Comparison of ENCODE assay signal across 9 cellular contexts in genomic region chr10:25113231-25114035, GRCh38.
DNase-seq lines count a peak whose midpoint lies in the region; ATAC-seq and TF ChIP-seq lines count a peak whose summit lies in the region.
"Had no signal": no experiment of that assay in that cellular context is flagged by ENCODE, and none has a peak within 500 bp of the region (broad histone marks: within the 10 kb centered on the region; RNA-seq: fewer than 3 reads in every experiment).

No MANE protein-coding gene starts in this region.

- no peak overlapping the region for H4K8ac ChIP-seq in mesendoderm (ENCODE audit: low read depth, low read length)

- H3K4me2 ChIP-seq in mesendoderm (ENCODE audit: low read length), result no peak overlapping the region

- H2BK120ac ChIP-seq in mesendoderm (ENCODE audit: low read depth, low read length), result no peak overlapping the region

- H2BK5ac ChIP-seq in mesendoderm (ENCODE audit: low read length), result no peak overlapping the region

- no CpG with 5 or more reads among the region's 13 CpGs for WGBS in mesendoderm (ENCODE audit: extremely low coverage, insufficient coverage, low lambda C conversion rate)

- no peak overlapping the region for H3K9ac ChIP-seq in mesendoderm (ENCODE audit: low read length)

- H3K23ac ChIP-seq in mesendoderm (ENCODE audit: low read length), result no peak overlapping the region

- peak; percentile 78 for DNase-seq in COR-L47 (lab: John Stamatoyannopoulos, UW)
- DNase-seq in GM19240 (ENCODE audit: insufficient read length, low spot score), result peak; percentile 13
- DNase-seq in NCI-H2171 treated with DMSO at 0.1 percent for 48 hours (lab: John Stamatoyannopoulos, UW), result peak; percentile 44
- peak; percentile 79 for DNase-seq in epithelial cell of esophagus (ENCODE audit: low read depth)
- peak; percentile 88 for DNase-seq in mesendoderm
- DNase-seq in stimulated activated naive CD8-positive, alpha-beta T cell treated with anti-CD3 and anti-CD28 coated beads, Interleukin-15, amount 100 ng/mL, for 72 hours, result peak; percentile 38 to 41

- no peak overlapping the region for H2AK5ac ChIP-seq in mesendoderm (ENCODE audit: low read length)

- H3K27me3 Mint-ChIP-seq in stimulated activated naive CD8-positive, alpha-beta T cell treated with anti-CD3 and anti-CD28 coated beads, Interleukin-15, amount 100 ng/mL, for 72 hours, result peaks cover 27% of the 10 kb centered on the region

- no peaks in the 10 kb centered on the region for H3K4me1 ChIP-seq in mesendoderm (ENCODE audit: control insufficient read depth, low read depth, low read length)

- no peaks in the 10 kb centered on the region for H3K79me2 ChIP-seq in mesendoderm (ENCODE audit: control insufficient read depth, insufficient read depth, low read length)

- peak overlapping the region; percentile 36; the same call in 1 of the 2 replicates for H3K27ac ChIP-seq in VCaP
- no peak overlapping the region for H3K27ac ChIP-seq in mesendoderm (ENCODE audit: low read depth, low read length)

- H3K4ac ChIP-seq in mesendoderm (ENCODE audit: low read depth, low read length), result no peak overlapping the region

- H3K4me3 ChIP-seq in epithelial cell of esophagus (ENCODE audit: low read length), result no peak overlapping the region
- H3K4me3 ChIP-seq in mesendoderm (ENCODE audit: low read length), result no peak overlapping the region

- peak; percentile 88 for TF ChIP-seq CTCF in VCaP (conservative IDR thresholded peaks at IDR 0.05)
- TF ChIP-seq CTCF in epithelial cell of esophagus (IDR thresholded peaks at IDR 0.05; ENCODE audit: insufficient read depth, low read depth, low read length, missing control alignments), result peak; percentile 81

- no peak overlapping the region for H3K56ac ChIP-seq in mesendoderm (ENCODE audit: low read length)

- no peak overlapping the region for H3K4me3 Mint-ChIP-seq in stimulated activated naive CD8-positive, alpha-beta T cell treated with anti-CD3 and anti-CD28 coated beads, Interleukin-15, amount 100 ng/mL, for 72 hours
- H3K4me3 Mint-ChIP-seq: T-cell had no signal

- H3K27me3 ChIP-seq in mesendoderm (ENCODE audit: insufficient read depth, low read length, poor library complexity), result no peaks in the 10 kb centered on the region

- H4K5ac ChIP-seq in mesendoderm (ENCODE audit: low read length), result no peak overlapping the region

- H3K79me1 ChIP-seq in mesendoderm (ENCODE audit: low read length), result no peaks in the 10 kb centered on the region

- ATAC-seq in HG03280 (IDR thresholded peaks at IDR 0.05; ENCODE audit: unreplicated experiment), result peak; percentile 92
- peak; percentile 82 for ATAC-seq in stimulated activated naive CD8-positive, alpha-beta T cell treated with anti-CD3 and anti-CD28 coated beads, Interleukin-15, amount 100 ng/mL, for 72 hours

- H3K9me3 Mint-ChIP-seq in stimulated activated naive CD8-positive, alpha-beta T cell treated with anti-CD3 and anti-CD28 coated beads, Interleukin-15, amount 100 ng/mL, for 72 hours, result no peaks in the 10 kb centered on the region
- H3K9me3 Mint-ChIP-seq: T-cell had no signal

- no peak overlapping the region for H3K18ac ChIP-seq in mesendoderm (ENCODE audit: low read length)

- no peak overlapping the region for H3K27ac Mint-ChIP-seq in stimulated activated naive CD8-positive, alpha-beta T cell treated with anti-CD3 and anti-CD28 coated beads, Interleukin-15, amount 100 ng/mL, for 72 hours
- H3K27ac Mint-ChIP-seq: T-cell had no signal

- H3K4me1 Mint-ChIP-seq in stimulated activated naive CD8-positive, alpha-beta T cell treated with anti-CD3 and anti-CD28 coated beads, Interleukin-15, amount 100 ng/mL, for 72 hours, result peaks cover 5% of the 10 kb centered on the region
- H3K4me1 Mint-ChIP-seq: T-cell had no signal

- no peaks in the 10 kb centered on the region for H3K36me3 ChIP-seq in mesendoderm (ENCODE audit: control insufficient read depth, insufficient read depth, low read length)

- H2BK15ac ChIP-seq in mesendoderm (replicated peaks; ENCODE audit: low read depth), result no peak overlapping the region

Comparison
In these comparisons a context has a peak if more than half of its experiments do, and no peak if none do; other contexts are left out.
1. DNase-seq: peak in every context shown above with its lines; median percentile 88 in mesendoderm; 79 in epithelial cell of esophagus; 78 in COR-L47; 44 in NCI-H2171 treated with DMSO at 0.1 percent for 48 hours; 40 in stimulated activated naive CD8-positive, alpha-beta T cell treated with anti-CD3 and anti-CD28 coated beads, Interleukin-15, amount 100 ng/mL, for 72 hours; 13 in GM19240.